Comparison of ENCODE assay signal across 15 cellular contexts in the genomic region with DNA sequence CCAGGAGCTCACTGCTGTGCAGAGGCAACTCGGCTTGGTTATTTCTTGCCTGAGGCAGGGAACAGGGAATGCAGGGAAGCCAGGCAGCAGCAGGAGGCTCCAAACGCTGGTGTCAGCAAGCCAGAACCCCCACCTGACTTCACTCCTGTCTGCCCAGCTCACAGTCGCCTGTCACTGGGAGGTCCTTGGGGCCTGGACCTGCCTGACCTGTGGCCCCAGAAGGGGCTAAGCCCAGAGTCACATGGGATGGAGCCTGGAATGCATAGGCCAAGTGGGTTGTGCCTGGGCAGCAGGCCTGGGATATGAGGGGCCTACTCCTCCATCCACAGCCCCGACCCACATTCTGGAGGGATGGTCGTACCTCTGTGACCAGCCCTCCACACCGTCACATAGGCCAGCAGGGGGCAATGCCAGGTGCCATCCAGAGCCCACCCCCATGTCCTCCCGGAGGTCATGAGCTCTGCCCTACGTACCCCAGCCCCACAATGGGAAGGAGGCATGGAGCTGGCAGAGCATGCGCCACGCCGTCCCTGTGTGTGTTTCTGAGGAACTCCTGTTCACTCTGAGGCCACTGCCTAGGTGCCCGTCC. TPM values are rescaled to one million over a fixed set of nuclear protein-coding genes. Genes with fewer than 3 reads are reported as not detected.
DNase-seq lines count a peak whose midpoint lies in the region; ATAC-seq, FAIRE-seq and TF ChIP-seq lines count a peak whose summit lies in the region.
"Had no signal": no experiment of that assay in that cellular context is flagged by ENCODE, and none has a peak within 500 bp of the region (broad histone marks: within the 10 kb centered on the region; RNA-seq: fewer than 3 reads in every experiment).

No MANE protein-coding gene starts in this region.

- no peaks in the 10 kb centered on the region for H3K27me3 Mint-ChIP-seq in astrocyte (ENCODE audit: low read depth, unreplicated experiment)

- peak overlapping the region; percentile 60 for H3K4me3 Mint-ChIP-seq in astrocyte (ENCODE audit: unreplicated experiment)

- H3K36me3 ChIP-seq in HepG2 (replicated peaks in 1 of 2; ENCODE audit: control insufficient read depth in 1 of 2, insufficient read depth in 2 of 2, low read length in 2 of 2): peaks cover 0 to 2% of the 10 kb centered on the region in 2 experiments; a peak in 3 of 5 replicates
- peaks cover 0 to 6% (median 2%) of the 10 kb centered on the region in 4 donors for H3K36me3 ChIP-seq in right lobe of liver
- no peaks in the 10 kb centered on the region for H3K36me3 ChIP-seq in astrocyte (ENCODE audit: insufficient read depth, low read length)
- H3K36me3 ChIP-seq in vagina: no peaks in the 10 kb centered on the region
- H3K36me3 ChIP-seq: gastrocnemius medialis, MG63, SJSA1 had no signal

- WGBS in HepG2 (ENCODE audit: low lambda C conversion rate): 68% methylated on average over 8 of the region's 12 CpGs
- no CpG with 5 or more reads among the region's 12 CpGs for WGBS in right lobe of liver (ENCODE audit: insufficient coverage, low coverage, low lambda C conversion rate, missing lambda C conversion rate)

- H3K4me1 ChIP-seq in HepG2 (ENCODE audit: insufficient read depth, low read length) (peaks cover 66% of the 10 kb centered on the region), right lobe of liver (peaks cover 0 to 32% (median 11%) of the 10 kb centered on the region in 4 donors), astrocyte (ENCODE audit: insufficient read depth, low read length) (peaks cover 8% of the 10 kb centered on the region), vagina (peaks cover 39% of the 10 kb centered on the region)

- no peak overlapping the region for H2AFZ ChIP-seq in HepG2 (ENCODE audit: low read length)
- H2AFZ ChIP-seq in astrocyte (ENCODE audit: low read depth, low read length): no peak overlapping the region

- FAIRE-seq in HepG2 (lab: Jason Lieb, UNC) (no peak), astrocyte (lab: Jason Lieb, UNC) (no peak)

- H3K4me3 ChIP-seq in HepG2 (replicated peaks in 1 of 3; ENCODE audit: insufficient read depth in 1 of 3, low read depth in 2 of 3, low read length in 3 of 3) (peak overlapping the region in 1 of 3 experiments; percentile 34; a peak in 1 of 6 replicates), right lobe of liver (no peak overlapping the region), astrocyte (ENCODE audit: insufficient read depth, low read depth, low read length) (no peak overlapping the region), vagina (no peak overlapping the region)
- H3K4me3 ChIP-seq: gastrocnemius medialis, MG63, SJSA1 had no signal

- 0 out of 2 replicates have a peak, but pooled peaks have one; percentile 19 for TF ChIP-seq RAD21 in HepG2 (CRISPR knock-in tag; IDR thresholded peaks at IDR 0.05)

- H3K79me2 ChIP-seq in HepG2 (ENCODE audit: insufficient read depth, low read length) (peaks cover 24% of the 10 kb centered on the region), astrocyte (ENCODE audit: insufficient read depth, low read length) (no peaks in the 10 kb centered on the region)

- H3K27me3 ChIP-seq in HepG2 (ENCODE audit: control insufficient read depth in 1 of 2, insufficient read depth in 2 of 2, low read length in 2 of 2) (no peaks in the 10 kb centered on the region; a peak in 1 of 5 replicates), right lobe of liver (no peaks in the 10 kb centered on the region), astrocyte (ENCODE audit: insufficient read depth, low read length) (no peaks in the 10 kb centered on the region), vagina (no peaks in the 10 kb centered on the region)
- H3K27me3 ChIP-seq: gastrocnemius medialis, MG63, SJSA1 had no signal

- H3K9me3 ChIP-seq in HepG2 (ENCODE audit: low read length) (no peaks in the 10 kb centered on the region), right lobe of liver (no peaks in the 10 kb centered on the region), astrocyte (ENCODE audit: insufficient read depth, low read depth, low read length) (no peaks in the 10 kb centered on the region), vagina (no peaks in the 10 kb centered on the region)
- H3K9me3 ChIP-seq: gastrocnemius medialis, MG63, SJSA1 had no signal

- intact Hi-C loops in HepG2 (cut with micrococcal nuclease; ENCODE audit: unreplicated experiment): no loop called here
- intact Hi-C loops in right lobe of liver (cut with DNase I): no loop called here
- intact Hi-C loops in vagina (cut with DNase I): no loop called here

- no peak overlapping the region for H3K27ac Mint-ChIP-seq in astrocyte (ENCODE audit: unreplicated experiment)

- H3K36me3 Mint-ChIP-seq in astrocyte (ENCODE audit: low read depth, unreplicated experiment): peaks cover 8% of the 10 kb centered on the region

- H4K20me1 ChIP-seq in HepG2 (ENCODE audit: insufficient read depth, low read length): peaks cover 25% of the 10 kb centered on the region; the same call in 1 of the 2 replicates
- H4K20me1 ChIP-seq in astrocyte (ENCODE audit: insufficient read depth, low read length): no peaks in the 10 kb centered on the region

- ATAC-seq in HepG2: peak; percentile 3
- no peak for ATAC-seq in right lobe of liver
- ATAC-seq: gastrocnemius medialis, left lobe of liver had no signal

- H3K4me2 ChIP-seq in HepG2 (ENCODE audit: low read depth, low read length) (peak overlapping the region; percentile 80; the same call in 1 of the 2 replicates), astrocyte (ENCODE audit: low read length) (no peak overlapping the region)

- H3K27ac ChIP-seq in HepG2 (ENCODE audit: extremely low read length, insufficient read depth, low read length) (peak overlapping the region; percentile 36), right lobe of liver (no peak overlapping the region), astrocyte (ENCODE audit: low read depth, low read length) (no peak overlapping the region), vagina (peak overlapping the region; percentile 5)
- H3K27ac ChIP-seq: SJSA1 had no signal

- CTCF ChIA-PET in HepG2 (lab: Yijun Ruan, JAX; ENCODE audit: low intra/inter-chr PET ratio, low total read pairs): no interaction called here

- POLR2A ChIA-PET in HepG2 (lab: Yijun Ruan, JAX): interaction anchor here (1.8 kb wide), 2 partner anchors 10 to 22 kb away, joined by 5 to 8 read pairs; partner anchors contain the start of gene PHRF1

- peak; percentile 53 for TF ChIP-seq CTCF in HepG2 (CRISPR knock-in tag; IDR thresholded peaks at IDR 0.05)
- TF ChIP-seq CTCF in right lobe of liver (IDR thresholded peaks at IDR 0.05): no peak
- no peak for TF ChIP-seq CTCF in astrocyte (IDR thresholded peaks at IDR 0.05; ENCODE audit: insufficient read depth, low read depth, low read length)
- no peak for TF ChIP-seq CTCF in vagina (IDR thresholded peaks at IDR 0.05)

- H3K4me1 Mint-ChIP-seq in astrocyte (ENCODE audit: low read depth, unreplicated experiment): peaks cover 3% of the 10 kb centered on the region

- peak overlapping the region; percentile 30; the same call in 1 of the 2 replicates for H3K9ac ChIP-seq in HepG2 (ENCODE audit: insufficient read depth, low read depth, low read length)
- H3K9ac ChIP-seq in astrocyte (ENCODE audit: low read length): no peak overlapping the region

- no TSS peak for BruUV-seq in HepG2 (replicated peaks; lab: Mats Ljungman, UMichigan)

- in situ Hi-C loops in HepG2 (cut with HindIII; ENCODE audit: extremely low pct_ligation_motif_present, low pct_unique_long_range_greater_than_20kb): no loop called here

- TF ChIP-seq EP300 in HepG2 (IDR thresholded peaks at IDR 0.05; ENCODE audit: low read depth in 2 of 2, low read length in 2 of 2): no peak
- TF ChIP-seq EP300 in HepG2 (CRISPR knock-in tag; IDR thresholded peaks at IDR 0.05; ENCODE audit: borderline replicate concordance): no peak

- TF ChIP-seq POLR2A in HepG2 (IDR thresholded peaks at IDR 0.05; ENCODE audit: insufficient read depth in 1 of 2, low read depth in 2 of 2, low read length in 2 of 2): no peak
- no peak for TF ChIP-seq POLR2A in right lobe of liver (IDR thresholded peaks at IDR 0.05)
- no peak for TF ChIP-seq POLR2A in vagina (IDR thresholded peaks at IDR 0.05)

- DNase-seq in HepG2 (ENCODE audit: low spot score) (peak; percentile 28), right lobe of liver (no peak), astrocyte (ENCODE audit: low read depth) (no peak), vagina (ENCODE audit: extremely low spot score in 2 of 2) (no peak), NCI-H1417 treated with DMSO at 0.1 percent for 48 hours (lab: John Stamatoyannopoulos, UW) (no peak), SIG-M5 (lab: John Stamatoyannopoulos, UW) (no peak)
- DNase-seq: activated CD4-positive, alpha-beta T cell treated with anti-CD3 and anti-CD28 coated beads for 1 hour; activated naive CD4-positive, alpha-beta T cell treated with anti-CD3 and anti-CD28 coated beads, Interleukin-2, amount 50 U/mL, for 16 hours; gastrocnemius medialis; MG63; NCI-H510A; occipital lobe; stimulated activated naive CD4-positive, alpha-beta T cell had no signal

- H3K9me3 Mint-ChIP-seq in astrocyte (ENCODE audit: unreplicated experiment): no peaks in the 10 kb centered on the region

RNA-seq across cellular contexts. Expression of gene RASSF7, which starts 5.2 kb away (rescaled TPM):
- total RNA-seq in HepG2 (2016; rRNA removed; fragmentation: Illumina TruSeq; extraction: Trizol): 13.1 and 20.2 TPM in 2 replicates
- 5.4 and 5.7 TPM in 2 replicates for total RNA-seq in HepG2 (2016; cell fraction: cytosol; rRNA removed; fragmentation: Illumina TruSeq; extraction: Trizol; ENCODE audit: low read depth)
- total RNA-seq in HepG2 (2016; cell fraction: insoluble cytoplasmic fraction; rRNA removed; fragmentation: Illumina TruSeq; extraction: Trizol): 13.3 and 19.7 TPM in 2 replicates
- total RNA-seq in HepG2 (2016; cell fraction: membrane; rRNA removed; fragmentation: Illumina TruSeq; extraction: Trizol): 10.8 and 11.9 TPM in 2 replicates
- 16.7 and 17.2 TPM in 2 replicates for total RNA-seq in HepG2 (2016; cell fraction: nucleus; rRNA removed; fragmentation: Illumina TruSeq; extraction: Trizol)
- 28.6 and 36.4 TPM in 2 replicates for polyA plus RNA-seq in HepG2 (2011; rRNA removed)
- 22.3 and 49.0 TPM in 2 replicates for polyA plus RNA-seq in HepG2 (2011; cell fraction: cytosol; rRNA removed)
- polyA plus RNA-seq in HepG2 (2011; cell fraction: nucleus; rRNA removed): 139 and 165 TPM in 2 replicates
- polyA plus RNA-seq in HepG2 (2012): 8.9 and 12.6 TPM in 2 replicates
- 4.7 and 6.0 TPM in 2 replicates for polyA plus RNA-seq in HepG2 (2016; cell fraction: cytosol; fragmentation: Illumina TruSeq; extraction: Trizol; ENCODE audit: low read depth)
- polyA plus RNA-seq in HepG2 (2016; cell fraction: insoluble cytoplasmic fraction; fragmentation: Illumina TruSeq; extraction: Trizol; ENCODE audit: low read depth): 12.3 and 15.9 TPM in 2 replicates
- polyA plus RNA-seq in HepG2 (2016; cell fraction: membrane; fragmentation: Illumina TruSeq; extraction: Trizol; ENCODE audit: low read depth): 5.9 and 7.2 TPM in 2 replicates
- polyA plus RNA-seq in HepG2 (2016; cell fraction: nucleus; fragmentation: Illumina TruSeq; extraction: Trizol; ENCODE audit: insufficient read depth, low read depth): 32.6 and 40.7 TPM in 2 replicates
- 6.7 and 39.4 TPM in 2 replicates for polyA minus RNA-seq in HepG2 (2011; rRNA and poly(A)+ RNA removed; ENCODE audit: low replicate concordance)
- polyA minus RNA-seq in HepG2 (2011; cell fraction: cytosol; rRNA and poly(A)+ RNA removed): 10.4 and 10.9 TPM in 2 replicates
- 15.2 and 17.9 TPM in 2 replicates for polyA minus RNA-seq in HepG2 (2011; cell fraction: nucleus; rRNA and poly(A)+ RNA removed)
- total RNA-seq in right lobe of liver: 10 to 100 TPM; 20.5 to 61.1 (median 39.5) TPM
- total RNA-seq in astrocyte: 31.1 and 32.3 TPM in 2 replicates
- total RNA-seq in vagina: 14.7 TPM

RNA-seq across cellular contexts. Expression of gene LMNTD2, which starts 5.5 kb away (rescaled TPM):
- 0.25 and 1.1 TPM in 2 replicates for total RNA-seq in HepG2 (2016; rRNA removed; fragmentation: Illumina TruSeq; extraction: Trizol)
- total RNA-seq in HepG2 (2016; cell fraction: cytosol; rRNA removed; fragmentation: Illumina TruSeq; extraction: Trizol; ENCODE audit: low read depth): 0.40 and 0.44 TPM in 2 replicates
- 0.45 and 1.1 TPM in 2 replicates for total RNA-seq in HepG2 (2016; cell fraction: insoluble cytoplasmic fraction; rRNA removed; fragmentation: Illumina TruSeq; extraction: Trizol)
- total RNA-seq in HepG2 (2016; cell fraction: membrane; rRNA removed; fragmentation: Illumina TruSeq; extraction: Trizol): 0.79 and 1.3 TPM in 2 replicates
- 1.3 and 1.7 TPM in 2 replicates for total RNA-seq in HepG2 (2016; cell fraction: nucleus; rRNA removed; fragmentation: Illumina TruSeq; extraction: Trizol)
- 3.1 and 3.6 TPM in 2 replicates for polyA plus RNA-seq in HepG2 (2011; rRNA removed)
- 1.1 and 2.2 TPM in 2 replicates for polyA plus RNA-seq in HepG2 (2011; cell fraction: cytosol; rRNA removed)
- polyA plus RNA-seq in HepG2 (2011; cell fraction: nucleus; rRNA removed): 50.0 and 60.4 TPM in 2 replicates
- 1.3 and 1.4 TPM in 2 replicates for polyA plus RNA-seq in HepG2 (2012)
- polyA plus RNA-seq in HepG2 (2016; cell fraction: cytosol; fragmentation: Illumina TruSeq; extraction: Trizol; ENCODE audit: low read depth): 0.53 and 0.78 TPM in 2 replicates
- 0.42 and 0.68 TPM in 2 replicates for polyA plus RNA-seq in HepG2 (2016; cell fraction: insoluble cytoplasmic fraction; fragmentation: Illumina TruSeq; extraction: Trizol; ENCODE audit: low read depth)
- 0.96 and 1.2 TPM in 2 replicates for polyA plus RNA-seq in HepG2 (2016; cell fraction: membrane; fragmentation: Illumina TruSeq; extraction: Trizol; ENCODE audit: low read depth)
- polyA plus RNA-seq in HepG2 (2016; cell fraction: nucleus; fragmentation: Illumina TruSeq; extraction: Trizol; ENCODE audit: insufficient read depth, low read depth): 3.7 and 5.0 TPM in 2 replicates
- 0.51 and 0.96 TPM in 2 replicates for polyA minus RNA-seq in HepG2 (2011; rRNA and poly(A)+ RNA removed; ENCODE audit: low replicate concordance)
- polyA minus RNA-seq in HepG2 (2011; cell fraction: cytosol; rRNA and poly(A)+ RNA removed): 0.88 and 1.4 TPM in 2 replicates
- 2.6 and 3.1 TPM in 2 replicates for polyA minus RNA-seq in HepG2 (2011; cell fraction: nucleus; rRNA and poly(A)+ RNA removed)
- 10 to 100 TPM in 1 of 6 experiments, 1 to 10 TPM in 5; 4.7 to 14.7 (median 7.9) TPM for total RNA-seq in right lobe of liver
- 2.5 and 2.8 TPM in 2 replicates for total RNA-seq in astrocyte
- total RNA-seq in vagina: 1.7 TPM

RNA-seq across cellular contexts. Expression of gene PHRF1, which starts 10.3 kb away (rescaled TPM):
- total RNA-seq in HepG2 (2016; rRNA removed; fragmentation: Illumina TruSeq; extraction: Trizol) (13.7 and 16.7 TPM in 2 replicates), right lobe of liver (10 to 100 TPM; 15.4 to 21.9 (median 20.3) TPM), astrocyte (38.0 and 38.3 TPM in 2 replicates), vagina (26.0 TPM)
- total RNA-seq in HepG2 (2016; cell fraction: cytosol; rRNA removed; fragmentation: Illumina TruSeq; extraction: Trizol; ENCODE audit: low read depth): 7.4 and 7.9 TPM in 2 replicates
- total RNA-seq in HepG2 (2016; cell fraction: insoluble cytoplasmic fraction; rRNA removed; fragmentation: Illumina TruSeq; extraction: Trizol): 10.7 and 17.0 TPM in 2 replicates
- 5.1 and 6.1 TPM in 2 replicates for total RNA-seq in HepG2 (2016; cell fraction: membrane; rRNA removed; fragmentation: Illumina TruSeq; extraction: Trizol)
- 10.8 and 14.2 TPM in 2 replicates for total RNA-seq in HepG2 (2016; cell fraction: nucleus; rRNA removed; fragmentation: Illumina TruSeq; extraction: Trizol)
- polyA plus RNA-seq in HepG2 (2011; rRNA removed): 8.2 and 11.2 TPM in 2 replicates
- polyA plus RNA-seq in HepG2 (2011; cell fraction: cytosol; rRNA removed): 4.8 and 7.0 TPM in 2 replicates
- 30.1 and 30.7 TPM in 2 replicates for polyA plus RNA-seq in HepG2 (2011; cell fraction: nucleus; rRNA removed)
- 7.4 and 8.1 TPM in 2 replicates for polyA plus RNA-seq in HepG2 (2012)
- 1.6 and 1.8 TPM in 2 replicates for polyA plus RNA-seq in HepG2 (2016; cell fraction: cytosol; fragmentation: Illumina TruSeq; extraction: Trizol; ENCODE audit: low read depth)
- polyA plus RNA-seq in HepG2 (2016; cell fraction: insoluble cytoplasmic fraction; fragmentation: Illumina TruSeq; extraction: Trizol; ENCODE audit: low read depth): 10.7 and 13.7 TPM in 2 replicates
- polyA plus RNA-seq in HepG2 (2016; cell fraction: membrane; fragmentation: Illumina TruSeq; extraction: Trizol; ENCODE audit: low read depth): 2.1 and 2.5 TPM in 2 replicates
- 25.7 and 27.7 TPM in 2 replicates for polyA plus RNA-seq in HepG2 (2016; cell fraction: nucleus; fragmentation: Illumina TruSeq; extraction: Trizol; ENCODE audit: insufficient read depth, low read depth)
- polyA minus RNA-seq in HepG2 (2011; rRNA and poly(A)+ RNA removed; ENCODE audit: low replicate concordance): 13.6 and 18.7 TPM in 2 replicates
- 7.8 and 7.9 TPM in 2 replicates for polyA minus RNA-seq in HepG2 (2011; cell fraction: cytosol; rRNA and poly(A)+ RNA removed)
- polyA minus RNA-seq in HepG2 (2011; cell fraction: nucleus; rRNA and poly(A)+ RNA removed): 17.4 and 19.9 TPM in 2 replicates

RNA-seq across cellular contexts. Expression of gene LRRC56, which starts 28.7 kb away (rescaled TPM):
- total RNA-seq in HepG2 (2016; rRNA removed; fragmentation: Illumina TruSeq; extraction: Trizol) (0.08 and 0.11 TPM in 2 replicates), right lobe of liver (1 to 10 TPM in 1 of 6 experiments, under 1 TPM in 4, not detected in 1; 0.12 to 1.1 (median 0.71) TPM), astrocyte (0.82 and 1.8 TPM in 2 replicates), vagina (0.49 TPM)
- total RNA-seq in HepG2 (2016; cell fraction: cytosol; rRNA removed; fragmentation: Illumina TruSeq; extraction: Trizol; ENCODE audit: low read depth): 0.10 TPM in 1 of 2 replicates, not detected in the other
- 0.09 TPM in 2 replicates for total RNA-seq in HepG2 (2016; cell fraction: insoluble cytoplasmic fraction; rRNA removed; fragmentation: Illumina TruSeq; extraction: Trizol)
- total RNA-seq in HepG2 (2016; cell fraction: membrane; rRNA removed; fragmentation: Illumina TruSeq; extraction: Trizol): 0.06 and 0.07 TPM in 2 replicates
- total RNA-seq in HepG2 (2016; cell fraction: nucleus; rRNA removed; fragmentation: Illumina TruSeq; extraction: Trizol): not detected in 2 replicates
- polyA plus RNA-seq in HepG2 (2011; rRNA removed): 0.29 and 0.46 TPM in 2 replicates
- polyA plus RNA-seq in HepG2 (2011; cell fraction: cytosol; rRNA removed): 0.21 and 0.22 TPM in 2 replicates
- polyA plus RNA-seq in HepG2 (2011; cell fraction: nucleus; rRNA removed): 3.4 and 3.8 TPM in 2 replicates
- 0.34 and 0.59 TPM in 2 replicates for polyA plus RNA-seq in HepG2 (2012)
- polyA plus RNA-seq in HepG2 (2016; cell fraction: cytosol; fragmentation: Illumina TruSeq; extraction: Trizol; ENCODE audit: low read depth): 0.05 TPM in 1 of 2 replicates, not detected in the other
- 0.19 TPM in 1 of 2 replicates, not detected in the other for polyA plus RNA-seq in HepG2 (2016; cell fraction: insoluble cytoplasmic fraction; fragmentation: Illumina TruSeq; extraction: Trizol; ENCODE audit: low read depth)
- 0.10 TPM in 1 of 2 replicates, not detected in the other for polyA plus RNA-seq in HepG2 (2016; cell fraction: membrane; fragmentation: Illumina TruSeq; extraction: Trizol; ENCODE audit: low read depth)
- 0.37 and 0.44 TPM in 2 replicates for polyA plus RNA-seq in HepG2 (2016; cell fraction: nucleus; fragmentation: Illumina TruSeq; extraction: Trizol; ENCODE audit: insufficient read depth, low read depth)
- 0.20 and 0.56 TPM in 2 replicates for polyA minus RNA-seq in HepG2 (2011; rRNA and poly(A)+ RNA removed; ENCODE audit: low replicate concordance)
- polyA minus RNA-seq in HepG2 (2011; cell fraction: cytosol; rRNA and poly(A)+ RNA removed): 0.30 TPM in 1 of 2 replicates, not detected in the other
- 0.37 and 0.64 TPM in 2 replicates for polyA minus RNA-seq in HepG2 (2011; cell fraction: nucleus; rRNA and poly(A)+ RNA removed)

RNA-seq across cellular contexts. Expression of gene HRAS, which starts 30.6 kb away (rescaled TPM):
- total RNA-seq in HepG2 (2016; rRNA removed; fragmentation: Illumina TruSeq; extraction: Trizol): 47.5 and 50.0 TPM in 2 replicates
- 97.1 and 126 TPM in 2 replicates for total RNA-seq in HepG2 (2016; cell fraction: cytosol; rRNA removed; fragmentation: Illumina TruSeq; extraction: Trizol; ENCODE audit: low read depth)
- total RNA-seq in HepG2 (2016; cell fraction: insoluble cytoplasmic fraction; rRNA removed; fragmentation: Illumina TruSeq; extraction: Trizol): 35.7 and 53.4 TPM in 2 replicates
- total RNA-seq in HepG2 (2016; cell fraction: membrane; rRNA removed; fragmentation: Illumina TruSeq; extraction: Trizol): 106 and 128 TPM in 2 replicates
- 23.1 and 23.7 TPM in 2 replicates for total RNA-seq in HepG2 (2016; cell fraction: nucleus; rRNA removed; fragmentation: Illumina TruSeq; extraction: Trizol)
- polyA plus RNA-seq in HepG2 (2011; rRNA removed): 32.9 TPM in 2 replicates
- polyA plus RNA-seq in HepG2 (2011; cell fraction: cytosol; rRNA removed): 29.5 and 42.1 TPM in 2 replicates
- polyA plus RNA-seq in HepG2 (2011; cell fraction: nucleus; rRNA removed): 62.4 and 65.1 TPM in 2 replicates
- polyA plus RNA-seq in HepG2 (2012): 15.4 and 32.7 TPM in 2 replicates
- polyA plus RNA-seq in HepG2 (2016; cell fraction: cytosol; fragmentation: Illumina TruSeq; extraction: Trizol; ENCODE audit: low read depth): 120 and 151 TPM in 2 replicates
- polyA plus RNA-seq in HepG2 (2016; cell fraction: insoluble cytoplasmic fraction; fragmentation: Illumina TruSeq; extraction: Trizol; ENCODE audit: low read depth): 33.8 and 38.7 TPM in 2 replicates
- polyA plus RNA-seq in HepG2 (2016; cell fraction: membrane; fragmentation: Illumina TruSeq; extraction: Trizol; ENCODE audit: low read depth): 96.2 and 121 TPM in 2 replicates
- 47.3 and 47.4 TPM in 2 replicates for polyA plus RNA-seq in HepG2 (2016; cell fraction: nucleus; fragmentation: Illumina TruSeq; extraction: Trizol; ENCODE audit: insufficient read depth, low read depth)
- polyA minus RNA-seq in HepG2 (2011; rRNA and poly(A)+ RNA removed; ENCODE audit: low replicate concordance): 29.8 and 71.6 TPM in 2 replicates
- polyA minus RNA-seq in HepG2 (2011; cell fraction: cytosol; rRNA and poly(A)+ RNA removed): 8.5 and 9.0 TPM in 2 replicates
- polyA minus RNA-seq in HepG2 (2011; cell fraction: nucleus; rRNA and poly(A)+ RNA removed): 5.8 and 11.4 TPM in 2 replicates
- 10 to 100 TPM in 5 of 6 experiments, 1 to 10 TPM in 1; 7.6 to 20.9 (median 14.8) TPM for total RNA-seq in right lobe of liver
- total RNA-seq in astrocyte: 78.5 and 84.2 TPM in 2 replicates
- total RNA-seq in vagina: 53.5 TPM

Comparison
In these comparisons a context has a peak if more than half of its experiments do, and no peak if none do; other contexts are left out.
1. H3K27ac ChIP-seq: peak in HepG2 (single experiment) and vagina (single experiment); none in right lobe of liver (0 of 3) and astrocyte (single experiment).